In genomic region chr13:79522583-79522982, GRCh38 we compare ENCODE assay signal across 8 cellular contexts. TPM values are rescaled to one million over a fixed set of nuclear protein-coding genes. Genes with fewer than 3 reads are reported as not detected.
DNase-seq lines count a peak whose midpoint lies in the region; ATAC-seq, FAIRE-seq and TF ChIP-seq lines count a peak whose summit lies in the region.

No MANE protein-coding gene starts in this region.

- no peak overlapping the region for H3K4me3 Mint-ChIP-seq in type B pancreatic cell

- FAIRE-seq in bronchial epithelial cell (lab: Jason Lieb, UNC) = no peak

- peaks cover 6% of the 10 kb centered on the region for H3K36me3 ChIP-seq in bronchial epithelial cell (ENCODE audit: control insufficient read depth, insufficient read depth, low read length)

- H3K9me3 Mint-ChIP-seq in type B pancreatic cell = no peaks in the 10 kb centered on the region

- H3K27me3 Mint-ChIP-seq in type B pancreatic cell = no peaks in the 10 kb centered on the region

- TF ChIP-seq CTCF in GM13977 (IDR thresholded peaks at IDR 0.05; ENCODE audit: extremely low read depth, insufficient read depth, missing control alignments) (no peak), bronchial epithelial cell (IDR thresholded peaks at IDR 0.05; ENCODE audit: insufficient read depth, low read length, severe bottlenecking) (no peak), type B pancreatic cell (conservative IDR thresholded peaks at IDR 0.05) (no peak)

- no peak overlapping the region for H3K4me3 ChIP-seq in bronchial epithelial cell (ENCODE audit: low read depth, low read length)

- peaks cover 8% of the 10 kb centered on the region for H3K36me3 Mint-ChIP-seq in type B pancreatic cell

- peak; percentile 28 for DNase-seq in GM13977 (ENCODE audit: low spot score)
- DNase-seq in bronchial epithelial cell (ENCODE audit: low read depth) = peak; percentile 29
- no peak for DNase-seq in NCI-H524 treated with DMSO at 0.1 percent for 48 hours (lab: John Stamatoyannopoulos, UW)
- DNase-seq in NCI-H2081 (lab: John Stamatoyannopoulos, UW) = no peak
- DNase-seq in putamen (ENCODE audit: low spot score) = no peak
- DNase-seq in type B pancreatic cell (ENCODE audit: extremely low spot score, unreplicated experiment) = no peak

- H3K27me3 ChIP-seq in bronchial epithelial cell (ENCODE audit: control insufficient read depth, insufficient read depth, low read length) = no peaks in the 10 kb centered on the region

- ATAC-seq in GM21515 (IDR thresholded peaks at IDR 0.05; ENCODE audit: unreplicated experiment) (peak; percentile 96), HG03571 (IDR thresholded peaks at IDR 0.05; ENCODE audit: unreplicated experiment) (peak; percentile 98)

- no peak overlapping the region for H3K27ac Mint-ChIP-seq in type B pancreatic cell

- H3K4me1 Mint-ChIP-seq in type B pancreatic cell (ENCODE audit: unreplicated experiment) = no peaks in the 10 kb centered on the region

- in situ Hi-C loops in GM13977 (cut with MboI; ENCODE audit: low pct_unique_long_range_greater_than_20kb, low sequenced_read_pairs, unreplicated experiment) = no loop called here

RNA-seq across cellular contexts. Expression of gene NDFIP2, which starts 41.6 kb away (rescaled TPM):
- 61.7 and 80.0 TPM in 2 replicates for total RNA-seq in bronchial epithelial cell
- 41.7 and 97.5 TPM in 2 replicates for total RNA-seq in type B pancreatic cell (ENCODE audit: low replicate concordance)

Comparison
In these comparisons a context has a peak if more than half of its experiments do, and no peak if none do; other contexts are left out.
1. DNase-seq: peak in GM13977 (single experiment) and bronchial epithelial cell (single experiment); none in NCI-H524 treated with DMSO at 0.1 percent for 48 hours (single experiment), NCI-H2081 (0 of 2), putamen (single experiment) and type B pancreatic cell (single experiment).